Comparison of ENCODE assay signal across 1 cellular context in genomic region chr1:111110197-111110899, GRCh38.
TF ChIP-seq lines count a peak whose summit lies in the region.

No MANE protein-coding gene starts in this region.

TF ChIP-seq in HepG2, 621 proteins besides CTCF, POLR2A, EP300 and RAD21 (continued from another document and continues in another):
- peak; percentile 57 for TF ChIP-seq PAXIP1 (CRISPR knock-in tag; conservative IDR thresholded peaks at IDR 0.05)
- TF ChIP-seq KDM5A (IDR thresholded peaks at IDR 0.05; ENCODE audit: borderline replicate concordance, low read length): no peak
- TF ChIP-seq ZSCAN5A (CRISPR knock-in tag; IDR thresholded peaks at IDR 0.05; ENCODE audit: borderline replicate concordance): no peak
- TF ChIP-seq POGZ (CRISPR knock-in tag; IDR thresholded peaks at IDR 0.05): peak; percentile 59; the same call in 1 of the 2 replicates
- TF ChIP-seq ZNF274 (CRISPR knock-in tag; IDR thresholded peaks at IDR 0.05): no peak
- peak; percentile 57; the same call in 1 of the 2 replicates for TF ChIP-seq ETV5 (CRISPR knock-in tag; IDR thresholded peaks at IDR 0.05; ENCODE audit: borderline replicate concordance)
- TF ChIP-seq ZFP62 (CRISPR knock-in tag; IDR thresholded peaks at IDR 0.05): no peak
- no peak for TF ChIP-seq DZIP1 (CRISPR knock-in tag; IDR thresholded peaks at IDR 0.05)
- TF ChIP-seq RBM22 (optimal IDR thresholded peaks at IDR 0.05; ENCODE audit: low read length): no peak
- TF ChIP-seq ZFP90 (CRISPR knock-in tag; IDR thresholded peaks at IDR 0.05; ENCODE audit: borderline replicate concordance): no peak
- TF ChIP-seq ONECUT2 (CRISPR knock-in tag; IDR thresholded peaks at IDR 0.05): no peak
- TF ChIP-seq PRDM15 (CRISPR knock-in tag; IDR thresholded peaks at IDR 0.05): no peak
- peak; percentile 29; the same call in 1 of the 3 replicates for TF ChIP-seq MXI1 (IDR thresholded peaks at IDR 0.05; ENCODE audit: borderline replicate concordance, low read depth, low read length)
- no peak for TF ChIP-seq SKIL (CRISPR knock-in tag; IDR thresholded peaks at IDR 0.05; ENCODE audit: borderline replicate concordance)
- peak; percentile 40; the same call in 1 of the 2 replicates for TF ChIP-seq AHDC1 (CRISPR knock-in tag; IDR thresholded peaks at IDR 0.05; ENCODE audit: borderline replicate concordance)
- TF ChIP-seq ELF3 (CRISPR knock-in tag; IDR thresholded peaks at IDR 0.05): peak; percentile 91
- TF ChIP-seq ZHX2 (IDR thresholded peaks at IDR 0.05; ENCODE audit: low read depth): no peak
- TF ChIP-seq ZHX2 (CRISPR knock-in tag; IDR thresholded peaks at IDR 0.05; ENCODE audit: borderline replicate concordance): no peak
